ENCODE assay signal across 19 cellular contexts in genomic region chr17:71117461-71117860, GRCh38.
"Had no signal": no experiment of that assay in that cellular context is flagged by ENCODE, and none has a peak within 500 bp of the region (broad histone marks: within the 10 kb centered on the region; RNA-seq: fewer than 3 reads in every experiment).

No MANE protein-coding gene starts in this region.

- H3K4me3 ChIP-seq: coronary artery, gastrocnemius medialis, heart left ventricle, thyroid gland had no signal

- H3K4me1 ChIP-seq: gastrocnemius medialis, heart left ventricle, thyroid gland had no signal

- H3K27ac ChIP-seq: coronary artery, gastrocnemius medialis, heart left ventricle, thyroid gland, VCaP had no signal

- H3K36me3 ChIP-seq: gastrocnemius medialis, heart left ventricle, thyroid gland had no signal

- H3K27me3 ChIP-seq: gastrocnemius medialis, thyroid gland had no signal

- DNase-seq: activated CD4-positive, CD25-positive, alpha-beta regulatory T cell treated with anti-CD3 and anti-CD28 coated beads, Interleukin-2, amount 50 U/mL, for 72 hours; activated CD8-positive, alpha-beta memory T cell treated with anti-CD3 and anti-CD28 coated beads for 24 hours; activated CD8-positive, alpha-beta memory T cell treated with anti-CD3 and anti-CD28 coated beads, Interleukin-2, amount 50 U/mL, for 48 hours; activated effector memory CD4-positive, alpha-beta T cell treated with Interleukin-2 at 50 U/mL for 16 hours; activated naive CD4-positive, alpha-beta T cell treated with anti-CD3 and anti-CD28 coated beads, Interleukin-2, amount 10 ng/mL, durations not matched to agents 7 days and 5 days; activated naive CD8-positive, alpha-beta T cell treated with anti-CD3 and anti-CD28 coated beads, Interleukin-2, amount 50 U/mL, for 24 hours; activated T-cell treated with anti-CD3 and anti-CD28 coated beads, Interleukin-2, amount 50 U/mL, for 48 hours; aorta; central memory CD4-positive, alpha-beta T cell; gastrocnemius medialis; heart left ventricle; nucleus accumbens; stimulated activated CD4-positive, alpha-beta T cell treated with anti-CD3 and anti-CD28 coated beads, Interleukin-2, amount 100 ng/mL, for 24 hours; stimulated activated naive CD4-positive, alpha-beta T cell treated with Interleukin-2 at 50 U/mL for 16 hours; T-helper 17 cell had no signal

- ATAC-seq: activated naive CD8-positive, alpha-beta T cell treated with anti-CD3 and anti-CD28 coated beads, Interleukin-2, amount 50 U/mL, for 24 hours; gastrocnemius medialis; heart left ventricle; natural killer cell treated with Interleukin-12 subunit alpha and Interleukin-12 subunit beta and Interleukin-15 and Interleukin-18, amount 100 ng/mL, for 72 hours; T-helper 17 cell had no signal

- H3K9me3 ChIP-seq: gastrocnemius medialis, heart left ventricle, thyroid gland had no signal
